In genomic region chr6:132456700-132457143, GRCh38 we compare ENCODE assay signal across 9 cellular contexts. TPM values are rescaled to one million over a fixed set of nuclear protein-coding genes. Genes with fewer than 3 reads are reported as not detected.
DNase-seq lines count a peak whose midpoint lies in the region; ATAC-seq lines count a peak whose summit lies in the region.
"Had no signal": no experiment of that assay in that cellular context is flagged by ENCODE, and none has a peak within 500 bp of the region (broad histone marks: within the 10 kb centered on the region; RNA-seq: fewer than 3 reads in every experiment).

No MANE protein-coding gene starts in this region.

- peaks cover 36% of the 10 kb centered on the region for H3K36me3 Mint-ChIP-seq in activated T-cell treated with anti-CD3 and anti-CD28 coated beads, Interleukin-2, amount 50 U/mL, for 4 hours (ENCODE audit: insufficient read depth)

- H3K36me3 ChIP-seq in mesenchymal stem cell (ENCODE audit: control insufficient read depth in 1 of 2, insufficient read depth in 2 of 2, low read depth in 1 of 2, low read length in 2 of 2) = peaks cover 17 to 95% of the 10 kb centered on the region in 2 experiments

- peak; percentile 25 for DNase-seq in RPMI7951 (ENCODE audit: low read depth)
- DNase-seq in mesenchymal stem cell = peak; percentile 26
- no peak for DNase-seq in SHP77 treated with DMSO at 0.1 percent for 48 hours (lab: John Stamatoyannopoulos, UW)
- no peak for DNase-seq in SIG-M5 (lab: John Stamatoyannopoulos, UW)
- no peak for DNase-seq in activated T-cell treated with anti-CD3 and anti-CD28 coated beads, Interleukin-2, amount 50 U/mL, for 4 hours
- DNase-seq in NCI-H128 (lab: John Stamatoyannopoulos, UW; ENCODE audit: unreplicated experiment) = no peak

- H3K4me1 ChIP-seq in mesenchymal stem cell (ENCODE audit: control insufficient read depth, insufficient read depth, low read depth, low read length) = no peaks in the 10 kb centered on the region

- H3K4me2 ChIP-seq in mesenchymal stem cell (ENCODE audit: low read length, poor library complexity, severe bottlenecking) = no peak overlapping the region

- no peak overlapping the region for H3K18ac ChIP-seq in mesenchymal stem cell (ENCODE audit: low read depth in 1 of 2, low read length in 2 of 2)

- no peak overlapping the region for H3K9ac ChIP-seq in mesenchymal stem cell (ENCODE audit: low read length)

- H3K23ac ChIP-seq in mesenchymal stem cell (ENCODE audit: low read length in 2 of 2) = no peak overlapping the region

- H3K9me3 ChIP-seq in mesenchymal stem cell (ENCODE audit: control insufficient read depth, low read length) = no peaks in the 10 kb centered on the region

- ATAC-seq in GM18858 (IDR thresholded peaks at IDR 0.05; ENCODE audit: unreplicated experiment) (peak; percentile 96), HG02763 (IDR thresholded peaks at IDR 0.05; ENCODE audit: unreplicated experiment) (peak; percentile 96)
- no peak for ATAC-seq in activated T-cell treated with anti-CD3 and anti-CD28 coated beads, Interleukin-2, amount 50 U/mL, for 4 hours

- no peak overlapping the region for H2AFZ ChIP-seq in mesenchymal stem cell (ENCODE audit: low read depth, low read length)

- H3K4ac ChIP-seq in mesenchymal stem cell (ENCODE audit: low read depth in 1 of 2, low read length in 2 of 2) = no peak overlapping the region

- H2AK5ac ChIP-seq in mesenchymal stem cell (ENCODE audit: low read length, severe bottlenecking) = no peak overlapping the region

- H4K91ac ChIP-seq in mesenchymal stem cell (ENCODE audit: low read length) = no peak overlapping the region

- H3K14ac ChIP-seq in mesenchymal stem cell (ENCODE audit: low read length in 2 of 2) = no peak overlapping the region

- no peak overlapping the region for H2BK15ac ChIP-seq in mesenchymal stem cell (ENCODE audit: low read depth, poor library complexity, severe bottlenecking)

- no peak overlapping the region for H4K8ac ChIP-seq in mesenchymal stem cell (ENCODE audit: low read length)

- no peak overlapping the region for H3K4me3 ChIP-seq in mesenchymal stem cell (ENCODE audit: insufficient read depth in 1 of 2, low read depth in 1 of 2, low read length in 2 of 2)

- H3K79me1 ChIP-seq in mesenchymal stem cell (replicated peaks; ENCODE audit: low read length, poor library complexity, severe bottlenecking) = peaks cover 11% of the 10 kb centered on the region

- H3K4me1 Mint-ChIP-seq in activated T-cell treated with anti-CD3 and anti-CD28 coated beads, Interleukin-2, amount 50 U/mL, for 4 hours (ENCODE audit: low read depth) = no peaks in the 10 kb centered on the region

- no peak overlapping the region for H3K4me3 Mint-ChIP-seq in activated T-cell treated with anti-CD3 and anti-CD28 coated beads, Interleukin-2, amount 50 U/mL, for 4 hours
- H3K4me3 Mint-ChIP-seq: dendritic cell treated with granulocyte-macrophage colony-stimulating factor and Interleukin-4, amounts not matched to agents 40 ng/mL and 50 ng/mL, for 4 days had no signal

- H3K27me3 ChIP-seq in mesenchymal stem cell (ENCODE audit: control insufficient read depth in 1 of 2, insufficient read depth in 1 of 2, low read length in 2 of 2) = no peaks in the 10 kb centered on the region

- H2BK5ac ChIP-seq in mesenchymal stem cell (ENCODE audit: low read depth, low read length, poor library complexity, severe bottlenecking) = no peak overlapping the region

- H2BK12ac ChIP-seq in mesenchymal stem cell (ENCODE audit: low read length in 2 of 2) = no peak overlapping the region

- no peaks in the 10 kb centered on the region for H3K27me3 Mint-ChIP-seq in activated T-cell treated with anti-CD3 and anti-CD28 coated beads, Interleukin-2, amount 50 U/mL, for 4 hours (ENCODE audit: low read depth)
- H3K27me3 Mint-ChIP-seq: dendritic cell treated with granulocyte-macrophage colony-stimulating factor and Interleukin-4, amounts not matched to agents 40 ng/mL and 50 ng/mL, for 4 days had no signal

- 83% methylated on average over 3 of the region's 4 CpGs for WGBS in mesenchymal stem cell

- no peaks in the 10 kb centered on the region for H3K9me3 Mint-ChIP-seq in activated T-cell treated with anti-CD3 and anti-CD28 coated beads, Interleukin-2, amount 50 U/mL, for 4 hours
- H3K9me3 Mint-ChIP-seq: dendritic cell treated with granulocyte-macrophage colony-stimulating factor and Interleukin-4, amounts not matched to agents 40 ng/mL and 50 ng/mL, for 4 days had no signal

- H2BK120ac ChIP-seq in mesenchymal stem cell (ENCODE audit: low read depth, low read length) = no peak overlapping the region

- H3K27ac ChIP-seq in mesenchymal stem cell (ENCODE audit: low read length, poor library complexity, severe bottlenecking) = no peak overlapping the region

RNA-seq across cellular contexts. Expression of gene MOXD1, which starts 55.4 kb away (rescaled TPM):
- total RNA-seq in RPMI7951 (2014; rRNA removed; shearing (Covaris generic)) = 96.5 and 109 TPM in 2 replicates
- polyA plus RNA-seq in mesenchymal stem cell (2013, experiment 1 of 2) = 30.8 TPM
- polyA plus RNA-seq in mesenchymal stem cell (2013, experiment 2 of 2) = 32.3 TPM
- not detected for total RNA-seq in activated T-cell treated with anti-CD3 and anti-CD28 coated beads, Interleukin-2, amount 50 U/mL, for 4 hours

RNA-seq across cellular contexts. Expression of gene STX7, which starts 56.2 kb away (rescaled TPM):
- 24.3 and 27.2 TPM in 2 replicates for total RNA-seq in RPMI7951 (2014; rRNA removed; shearing (Covaris generic))
- 32.9 TPM for polyA plus RNA-seq in mesenchymal stem cell (2013, experiment 1 of 2)
- polyA plus RNA-seq in mesenchymal stem cell (2013, experiment 2 of 2) = 31.0 TPM
- total RNA-seq in activated T-cell treated with anti-CD3 and anti-CD28 coated beads, Interleukin-2, amount 50 U/mL, for 4 hours = 10 to 100 TPM in 1 of 3 donors, 1 to 10 TPM in 2; 6.7 to 11.0 (median 7.9) TPM

Comparison
In these comparisons a context has a peak if more than half of its experiments do, and no peak if none do; other contexts are left out.
1. ATAC-seq: peak in GM18858 (single experiment) and HG02763 (single experiment); none in activated T-cell treated with anti-CD3 and anti-CD28 coated beads, Interleukin-2, amount 50 U/mL, for 4 hours (0 of 2).
2. DNase-seq: peak in RPMI7951 (single experiment) and mesenchymal stem cell (single experiment); none in SHP77 treated with DMSO at 0.1 percent for 48 hours (single experiment), SIG-M5 (single experiment), activated T-cell treated with anti-CD3 and anti-CD28 coated beads, Interleukin-2, amount 50 U/mL, for 4 hours (single experiment) and NCI-H128 (single experiment).
3. RNA of gene MOXD1, which starts 55.4 kb away (total RNA-seq): 96.5 to 109 TPM in RPMI7951; not detected in activated T-cell treated with anti-CD3 and anti-CD28 coated beads, Interleukin-2, amount 50 U/mL, for 4 hours; every median in the first group is over 10 times any median in the second.